Comparison of ENCODE assay signal across 2 cellular contexts in the genomic region with DNA sequence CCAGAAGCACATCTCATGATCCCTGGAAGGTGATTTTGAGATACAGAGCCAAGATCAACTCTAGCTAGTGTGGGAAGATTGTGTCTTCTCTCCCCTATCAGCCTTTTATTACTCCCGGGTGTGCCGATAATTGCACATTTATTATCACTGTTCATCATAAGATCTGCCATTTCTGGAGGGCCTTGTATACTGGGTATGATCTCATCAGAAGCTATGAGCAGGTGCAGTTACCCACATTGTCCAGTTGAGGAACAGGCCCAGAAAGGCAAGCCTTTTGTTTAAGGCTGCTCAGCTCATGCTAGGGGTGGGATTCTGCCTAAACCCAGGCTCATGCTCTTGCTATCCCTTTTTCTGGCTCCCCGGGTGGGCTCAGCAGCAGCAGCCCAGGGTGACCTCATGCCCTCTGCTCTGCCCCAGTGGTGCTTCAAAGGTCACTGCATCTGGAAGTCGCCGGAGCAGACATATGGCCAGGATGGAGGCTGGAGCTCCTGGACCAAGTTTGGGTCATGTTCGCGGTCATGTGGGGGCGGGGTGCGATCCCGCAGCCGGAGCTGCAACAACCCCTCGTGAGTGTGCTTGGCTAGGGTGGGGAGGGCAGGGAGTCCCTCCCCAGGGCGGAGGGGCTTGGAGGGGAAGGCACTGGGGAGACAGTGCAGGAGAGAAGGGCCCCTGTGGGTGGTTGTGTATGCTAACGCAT.
TF ChIP-seq lines count a peak whose summit lies in the region.

No MANE protein-coding gene starts in this region.

TF ChIP-seq in HCT116, 20 proteins besides CTCF, POLR2A, EP300 and RAD21:
- TF ChIP-seq FOSL1 (IDR thresholded peaks at IDR 0.05; ENCODE audit: low read depth) = no peak
- no peak for TF ChIP-seq JUND (IDR thresholded peaks at IDR 0.05)
- TF ChIP-seq EZH2 (IDR thresholded peaks at IDR 0.05) = no peak
- TF ChIP-seq, protein P1, sequence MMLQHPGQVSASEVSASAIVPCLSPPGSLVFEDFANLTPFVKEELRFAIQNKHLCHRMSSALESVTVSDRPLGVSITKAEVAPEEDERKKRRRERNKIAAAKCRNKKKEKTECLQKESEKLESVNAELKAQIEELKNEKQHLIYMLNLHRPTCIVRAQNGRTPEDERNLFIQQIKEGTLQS (IDR thresholded peaks at IDR 0.05) = no peak

TF ChIP-seq in K562, 482 proteins besides CTCF, POLR2A, EP300 and RAD21:
- TF ChIP-seq POLR2G (IDR thresholded peaks at IDR 0.05; ENCODE audit: low read depth, low read length) (0 out of 2 replicates have a peak, but pooled peaks have one; percentile 31), HDAC2 (IDR thresholded peaks at IDR 0.05) (no peak), EGR1 (conservative IDR thresholded peaks at IDR 0.05) (peak; percentile 59), ZNF589 (CRISPR knock-in tag; IDR thresholded peaks at IDR 0.05; ENCODE audit: low read depth) (0 out of 2 replicates have a peak, but pooled peaks have one; percentile 48), BCOR (IDR thresholded peaks at IDR 0.05) (no peak), TOE1 (IDR thresholded peaks at IDR 0.05; ENCODE audit: borderline replicate concordance) (no peak), TOE1 (CRISPR knock-in tag; IDR thresholded peaks at IDR 0.05; ENCODE audit: borderline replicate concordance, low read depth) (no peak), ZNF174 (CRISPR knock-in tag; IDR thresholded peaks at IDR 0.05) (no peak), ZNF124 (CRISPR knock-in tag; IDR thresholded peaks at IDR 0.05) (0 out of 2 replicates have a peak, but pooled peaks have one; percentile 48), JUND (IDR thresholded peaks at IDR 0.05; ENCODE audit: borderline replicate concordance, low read depth, low read length) (0 out of 2 replicates have a peak, but pooled peaks have one; percentile 16), JUND (tag; IDR thresholded peaks at IDR 0.05; ENCODE audit: borderline replicate concordance, low read depth, low read length) (no peak), ATF7 (IDR thresholded peaks at IDR 0.05) (0 out of 2 replicates have a peak, but pooled peaks have one; percentile 37), SNRNP70 (optimal IDR thresholded peaks at IDR 0.05; ENCODE audit: low read depth, low read length) (peak; percentile 6), CTBP1 (IDR thresholded peaks at IDR 0.05; ENCODE audit: borderline replicate concordance) (0 out of 2 replicates have a peak, but pooled peaks have one; percentile 12), ESRRA (IDR thresholded peaks at IDR 0.05; ENCODE audit: borderline replicate concordance, low read depth) (0 out of 2 replicates have a peak, but pooled peaks have one; percentile 24)
- TF ChIP-seq, protein P2, sequence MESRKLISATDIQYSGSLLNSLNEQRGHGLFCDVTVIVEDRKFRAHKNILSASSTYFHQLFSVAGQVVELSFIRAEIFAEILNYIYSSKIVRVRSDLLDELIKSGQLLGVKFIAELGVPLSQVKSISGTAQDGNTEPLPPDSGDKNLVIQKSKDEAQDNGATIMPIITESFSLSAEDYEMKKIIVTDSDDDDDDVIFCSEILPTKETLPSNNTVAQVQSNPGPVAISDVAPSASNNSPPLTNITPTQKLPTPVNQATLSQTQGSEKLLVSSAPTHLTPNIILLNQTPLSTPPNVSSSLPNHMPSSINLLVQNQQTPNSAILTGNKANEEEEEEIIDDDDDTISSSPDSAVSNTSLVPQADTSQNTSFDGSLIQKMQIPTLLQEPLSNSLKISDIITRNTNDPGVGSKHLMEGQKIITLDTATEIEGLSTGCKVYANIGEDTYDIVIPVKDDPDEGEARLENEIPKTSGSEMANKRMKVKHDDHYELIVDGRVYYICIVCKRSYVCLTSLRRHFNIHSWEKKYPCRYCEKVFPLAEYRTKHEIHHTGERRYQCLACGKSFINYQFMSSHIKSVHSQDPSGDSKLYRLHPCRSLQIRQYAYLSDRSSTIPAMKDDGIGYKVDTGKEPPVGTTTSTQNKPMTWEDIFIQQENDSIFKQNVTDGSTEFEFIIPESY (CRISPR knock-in tag; IDR thresholded peaks at IDR 0.05) = peak; percentile 35; the same call in 1 of the 2 replicates
